Comparison of ENCODE assay signal across 1 cellular context in genomic region chr11:26620282-26621045, GRCh38.
TF ChIP-seq lines count a peak whose summit lies in the region.

No MANE protein-coding gene starts in this region.

TF ChIP-seq in A549, 52 proteins besides CTCF, POLR2A, EP300 and RAD21:
- no peak for TF ChIP-seq POLR2AphosphoS2 (conservative IDR thresholded peaks at IDR 0.05; ENCODE audit: low read length)
- no peak for TF ChIP-seq CBX2 (IDR thresholded peaks at IDR 0.05; ENCODE audit: borderline replicate concordance, low read depth)
- no peak for TF ChIP-seq HOXB5 (CRISPR knock-in tag; IDR thresholded peaks at IDR 0.05)
- no peak for TF ChIP-seq USF2 (IDR thresholded peaks at IDR 0.05)
- no peak for TF ChIP-seq JUNB (IDR thresholded peaks at IDR 0.05)
- TF ChIP-seq CBX8 (IDR thresholded peaks at IDR 0.05), result no peak
- TF ChIP-seq HOXA7 (CRISPR knock-in tag; IDR thresholded peaks at IDR 0.05), result no peak
- no peak for TF ChIP-seq CHD4 (IDR thresholded peaks at IDR 0.05; ENCODE audit: borderline replicate concordance)
- TF ChIP-seq ZFP36 (IDR thresholded peaks at IDR 0.05; ENCODE audit: borderline replicate concordance, partially characterized antibody), result no peak
- no peak for TF ChIP-seq HEYL (CRISPR knock-in tag; IDR thresholded peaks at IDR 0.05)
- TF ChIP-seq, protein P1, sequence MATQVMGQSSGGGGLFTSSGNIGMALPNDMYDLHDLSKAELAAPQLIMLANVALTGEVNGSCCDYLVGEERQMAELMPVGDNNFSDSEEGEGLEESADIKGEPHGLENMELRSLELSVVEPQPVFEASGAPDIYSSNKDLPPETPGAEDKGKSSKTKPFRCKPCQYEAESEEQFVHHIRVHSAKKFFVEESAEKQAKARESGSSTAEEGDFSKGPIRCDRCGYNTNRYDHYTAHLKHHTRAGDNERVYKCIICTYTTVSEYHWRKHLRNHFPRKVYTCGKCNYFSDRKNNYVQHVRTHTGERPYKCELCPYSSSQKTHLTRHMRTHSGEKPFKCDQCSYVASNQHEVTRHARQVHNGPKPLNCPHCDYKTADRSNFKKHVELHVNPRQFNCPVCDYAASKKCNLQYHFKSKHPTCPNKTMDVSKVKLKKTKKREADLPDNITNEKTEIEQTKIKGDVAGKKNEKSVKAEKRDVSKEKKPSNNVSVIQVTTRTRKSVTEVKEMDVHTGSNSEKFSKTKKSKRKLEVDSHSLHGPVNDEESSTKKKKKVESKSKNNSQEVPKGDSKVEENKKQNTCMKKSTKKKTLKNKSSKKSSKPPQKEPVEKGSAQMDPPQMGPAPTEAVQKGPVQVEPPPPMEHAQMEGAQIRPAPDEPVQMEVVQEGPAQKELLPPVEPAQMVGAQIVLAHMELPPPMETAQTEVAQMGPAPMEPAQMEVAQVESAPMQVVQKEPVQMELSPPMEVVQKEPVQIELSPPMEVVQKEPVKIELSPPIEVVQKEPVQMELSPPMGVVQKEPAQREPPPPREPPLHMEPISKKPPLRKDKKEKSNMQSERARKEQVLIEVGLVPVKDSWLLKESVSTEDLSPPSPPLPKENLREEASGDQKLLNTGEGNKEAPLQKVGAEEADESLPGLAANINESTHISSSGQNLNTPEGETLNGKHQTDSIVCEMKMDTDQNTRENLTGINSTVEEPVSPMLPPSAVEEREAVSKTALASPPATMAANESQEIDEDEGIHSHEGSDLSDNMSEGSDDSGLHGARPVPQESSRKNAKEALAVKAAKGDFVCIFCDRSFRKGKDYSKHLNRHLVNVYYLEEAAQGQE (IDR thresholded peaks at IDR 0.05), result no peak
- TF ChIP-seq RFX5 (IDR thresholded peaks at IDR 0.05), result no peak
- TF ChIP-seq FOSB (CRISPR knock-in tag; IDR thresholded peaks at IDR 0.05), result no peak
